In the genomic region with DNA sequence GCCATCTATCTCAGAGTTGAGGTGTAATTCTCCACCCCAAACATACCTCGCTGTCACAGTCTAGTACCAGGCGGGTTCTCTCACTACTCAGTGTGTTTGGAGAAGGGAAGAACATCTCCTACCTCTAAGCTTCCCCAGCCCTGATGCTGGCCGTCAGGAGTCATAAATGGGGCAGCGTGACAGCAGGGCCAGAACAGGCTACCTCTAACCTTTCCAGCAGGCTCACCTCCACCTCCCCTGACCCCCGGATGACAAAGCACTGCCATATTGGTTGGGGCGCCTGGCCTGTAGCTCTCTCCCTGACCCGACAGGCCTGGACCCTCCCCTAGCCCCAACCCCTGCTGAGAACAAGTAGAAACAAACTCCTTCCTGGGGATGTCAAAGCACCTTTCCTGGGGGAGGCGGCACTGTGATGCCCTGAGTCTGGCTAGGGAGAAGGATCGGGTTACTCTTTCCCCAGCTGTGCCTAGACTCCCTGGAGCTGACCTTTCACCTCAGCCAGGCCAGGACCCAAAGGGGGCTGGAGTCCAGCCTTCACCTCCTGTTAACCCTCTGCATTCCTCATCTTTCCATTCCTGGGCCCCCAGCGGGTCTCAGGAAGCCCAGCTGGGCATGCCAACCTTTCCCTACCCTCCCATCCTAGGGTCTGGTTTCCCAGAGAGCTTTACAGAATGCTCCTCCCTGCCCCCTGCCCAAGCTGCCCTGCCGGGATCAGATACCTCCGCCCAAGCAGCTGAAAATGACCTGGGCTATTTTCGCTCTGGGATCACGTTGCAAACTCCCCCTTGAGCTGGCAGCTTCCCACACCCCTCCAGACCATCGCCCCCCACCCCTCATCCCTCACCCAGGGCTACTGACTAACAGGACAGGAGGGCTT, we compare ENCODE assay signal across 8 cellular contexts. TPM values are rescaled to one million over a fixed set of nuclear protein-coding genes. Genes with fewer than 3 reads are reported as not detected.
A peak's percentile ranks its signal among the peaks of the same experiment; 100 is the strongest.
DNase-seq lines count a peak whose midpoint lies in the region; ATAC-seq, FAIRE-seq and TF ChIP-seq lines count a peak whose summit lies in the region.

No MANE protein-coding gene starts in this region.

- H3K4me2 ChIP-seq in mesendoderm (ENCODE audit: low read length), result peak overlapping the region; percentile 20

- DNase-seq in activated CD4-positive, alpha-beta T cell treated with anti-CD3 and anti-CD28 coated beads for 36 hours, result no peak
- no peak for DNase-seq in activated CD4-positive, alpha-beta T cell treated with anti-CD3 and anti-CD28 coated beads, Interleukin-2, amount 10 ng/mL, durations not matched to agents 7 days and 5 days
- no peak for DNase-seq in central memory CD8-positive, alpha-beta T cell (ENCODE audit: low spot score in 2 of 2)
- DNase-seq in mesendoderm (peak; percentile 44), tibial artery (peak in 1 of 2 donors; percentile 65), amniotic stem cell (lab: John Stamatoyannopoulos, UW) (no peak), HTR-8/SVneo (ENCODE audit: insufficient read length, low spot score) (no peak)

- no peaks in the 10 kb centered on the region for H3K9me3 Mint-ChIP-seq in activated CD4-positive, alpha-beta T cell treated with anti-CD3 and anti-CD28 coated beads for 36 hours (ENCODE audit: low read depth)
- no peaks in the 10 kb centered on the region for H3K9me3 Mint-ChIP-seq in activated CD4-positive, alpha-beta T cell treated with anti-CD3 and anti-CD28 coated beads, Interleukin-2, amount 10 ng/mL, durations not matched to agents 7 days and 5 days
- no peaks in the 10 kb centered on the region for H3K9me3 Mint-ChIP-seq in central memory CD8-positive, alpha-beta T cell

- H4K5ac ChIP-seq in mesendoderm (ENCODE audit: low read length), result no peak overlapping the region

- POLR2A ChIA-PET in activated CD4-positive, alpha-beta T cell treated with anti-CD3 and anti-CD28 coated beads for 36 hours (lab: Charles Lee), result interaction anchor here (1.0 kb wide), 1 partner anchor 156 kb away, joined by 3 read pairs; no protein-coding TSS in a partner anchor
- POLR2A ChIA-PET in activated CD4-positive, alpha-beta T cell treated with anti-CD3 and anti-CD28 coated beads, Interleukin-2, amount 10 ng/mL, durations not matched to agents 7 days and 5 days (lab: Charles Lee), result no interaction called here

- no peak overlapping the region for H3K27ac Mint-ChIP-seq in activated CD4-positive, alpha-beta T cell treated with anti-CD3 and anti-CD28 coated beads for 36 hours
- no peak overlapping the region for H3K27ac Mint-ChIP-seq in activated CD4-positive, alpha-beta T cell treated with anti-CD3 and anti-CD28 coated beads, Interleukin-2, amount 10 ng/mL, durations not matched to agents 7 days and 5 days
- H3K27ac Mint-ChIP-seq in central memory CD8-positive, alpha-beta T cell (ENCODE audit: low read depth), result peak overlapping the region; percentile 5

- H3K79me1 ChIP-seq in mesendoderm (ENCODE audit: low read length), result peaks cover 42% of the 10 kb centered on the region

- H3K9ac ChIP-seq in mesendoderm (ENCODE audit: low read length), result peak overlapping the region; percentile 66

- H3K27me3 ChIP-seq in mesendoderm (ENCODE audit: insufficient read depth, low read length, poor library complexity) (no peaks in the 10 kb centered on the region), tibial artery (no peaks in the 10 kb centered on the region)

- no peak for ATAC-seq in activated CD4-positive, alpha-beta T cell treated with anti-CD3 and anti-CD28 coated beads for 36 hours
- no peak for ATAC-seq in central memory CD8-positive, alpha-beta T cell (replicated peaks; ENCODE audit: extremely low read depth, poor library complexity, severe bottlenecking)
- ATAC-seq in HG03108 (IDR thresholded peaks at IDR 0.05; ENCODE audit: unreplicated experiment), result no peak

- H3K4me3 ChIP-seq in mesendoderm (ENCODE audit: low read length) (no peak overlapping the region), tibial artery (no peak overlapping the region)

- no peak for FAIRE-seq in HTR-8/SVneo (lab: Jason Lieb, UNC)

- H3K36me3 ChIP-seq in mesendoderm (ENCODE audit: control insufficient read depth, insufficient read depth, low read length) (no peaks in the 10 kb centered on the region), tibial artery (no peaks in the 10 kb centered on the region)

- H3K4me1 Mint-ChIP-seq in activated CD4-positive, alpha-beta T cell treated with anti-CD3 and anti-CD28 coated beads for 36 hours, result peaks cover 18% of the 10 kb centered on the region
- H3K4me1 Mint-ChIP-seq in activated CD4-positive, alpha-beta T cell treated with anti-CD3 and anti-CD28 coated beads, Interleukin-2, amount 10 ng/mL, durations not matched to agents 7 days and 5 days, result peaks cover 28% of the 10 kb centered on the region
- peaks cover 53% of the 10 kb centered on the region for H3K4me1 Mint-ChIP-seq in central memory CD8-positive, alpha-beta T cell

- H3K4me3 Mint-ChIP-seq in activated CD4-positive, alpha-beta T cell treated with anti-CD3 and anti-CD28 coated beads for 36 hours, result peak overlapping the region; percentile 36
- no peak overlapping the region for H3K4me3 Mint-ChIP-seq in activated CD4-positive, alpha-beta T cell treated with anti-CD3 and anti-CD28 coated beads, Interleukin-2, amount 10 ng/mL, durations not matched to agents 7 days and 5 days
- peak overlapping the region; percentile 72 for H3K4me3 Mint-ChIP-seq in central memory CD8-positive, alpha-beta T cell

- peaks cover 26% of the 10 kb centered on the region for H3K79me2 ChIP-seq in mesendoderm (ENCODE audit: control insufficient read depth, insufficient read depth, low read length)

- no peaks in the 10 kb centered on the region for H3K9me3 ChIP-seq in tibial artery

- H3K27ac ChIP-seq in mesendoderm (ENCODE audit: low read depth, low read length) (peak overlapping the region; percentile 88), tibial artery (peak overlapping the region; percentile 97 to 99)

- H3K27me3 Mint-ChIP-seq in activated CD4-positive, alpha-beta T cell treated with anti-CD3 and anti-CD28 coated beads for 36 hours, result no peaks in the 10 kb centered on the region
- peaks cover 11% of the 10 kb centered on the region for H3K27me3 Mint-ChIP-seq in activated CD4-positive, alpha-beta T cell treated with anti-CD3 and anti-CD28 coated beads, Interleukin-2, amount 10 ng/mL, durations not matched to agents 7 days and 5 days
- H3K27me3 Mint-ChIP-seq in central memory CD8-positive, alpha-beta T cell, result no peaks in the 10 kb centered on the region

- no CpG with 5 or more reads among the region's 15 CpGs for WGBS in mesendoderm (ENCODE audit: extremely low coverage, insufficient coverage, low lambda C conversion rate)

- H3K4ac ChIP-seq in mesendoderm (ENCODE audit: low read depth, low read length), result peak overlapping the region; percentile 61

- no peak overlapping the region for H2BK15ac ChIP-seq in mesendoderm (replicated peaks; ENCODE audit: low read depth)

- peak overlapping the region; percentile 97 for H2BK5ac ChIP-seq in mesendoderm (ENCODE audit: low read length)

- H3K36me3 Mint-ChIP-seq in activated CD4-positive, alpha-beta T cell treated with anti-CD3 and anti-CD28 coated beads for 36 hours (ENCODE audit: low read depth), result no peaks in the 10 kb centered on the region
- no peaks in the 10 kb centered on the region for H3K36me3 Mint-ChIP-seq in activated CD4-positive, alpha-beta T cell treated with anti-CD3 and anti-CD28 coated beads, Interleukin-2, amount 10 ng/mL, durations not matched to agents 7 days and 5 days (ENCODE audit: low read depth)
- peaks cover 4% of the 10 kb centered on the region for H3K36me3 Mint-ChIP-seq in central memory CD8-positive, alpha-beta T cell (ENCODE audit: insufficient read depth)

- H4K8ac ChIP-seq in mesendoderm (ENCODE audit: low read depth, low read length), result peak overlapping the region; percentile 3

- H3K23ac ChIP-seq in mesendoderm (ENCODE audit: low read length), result peak overlapping the region; percentile 20

- peak overlapping the region; percentile 86 for H3K56ac ChIP-seq in mesendoderm (ENCODE audit: low read length)

- TF ChIP-seq CTCF in tibial artery (IDR thresholded peaks at IDR 0.05), result no peak

- H3K18ac ChIP-seq in mesendoderm (ENCODE audit: low read length), result peak overlapping the region; percentile 55

- intact Hi-C loops in activated CD4-positive, alpha-beta T cell treated with anti-CD3 and anti-CD28 coated beads for 36 hours (cut with DNase I, micrococcal nuclease), result loop anchor here in 1 of 2 experiments (2.0 kb wide), 1 partner anchor 79 kb away; the partner anchor contains the start of gene WASF2
- intact Hi-C loops in tibial artery (cut with DNase I; ENCODE audit: low total_unique reads), result loop anchor here (2.0 kb wide), 1 partner anchor 33 kb away; no protein-coding TSS in a partner anchor

- H2BK120ac ChIP-seq in mesendoderm (ENCODE audit: low read depth, low read length), result peak overlapping the region; percentile 23

- peak overlapping the region; percentile 88 for H2AK5ac ChIP-seq in mesendoderm (ENCODE audit: low read length)

- peaks cover 63% of the 10 kb centered on the region for H3K4me1 ChIP-seq in mesendoderm (ENCODE audit: control insufficient read depth, low read depth, low read length)
- peaks cover 28 to 98% (median 97%) of the 10 kb centered on the region in 4 donors for H3K4me1 ChIP-seq in tibial artery

- CTCF ChIA-PET in activated CD4-positive, alpha-beta T cell treated with anti-CD3 and anti-CD28 coated beads for 36 hours (lab: Charles Lee), result interaction anchor here (0.5 to 3.5 kb wide), 13 partner anchors 12 to 269 kb away, joined by 3 to 39 read pairs (median 4); partner anchors contain the start of gene AHDC1
- CTCF ChIA-PET in activated CD4-positive, alpha-beta T cell treated with anti-CD3 and anti-CD28 coated beads, Interleukin-2, amount 10 ng/mL, durations not matched to agents 7 days and 5 days (lab: Charles Lee), result interaction anchor here (0.6 to 8.4 kb wide), 12 partner anchors 13 to 271 kb away, joined by 3 to 112 read pairs (median 4); partner anchors contain the start of gene WASF2

RNA-seq across cellular contexts. Expression of gene AHDC1, which starts 34.2 kb away (rescaled TPM):
- 10 to 100 TPM; 10.3 to 12.1 TPM for total RNA-seq in activated CD4-positive, alpha-beta T cell treated with anti-CD3 and anti-CD28 coated beads for 36 hours
- 10 to 100 TPM; 15.3 to 19.3 TPM for total RNA-seq in activated CD4-positive, alpha-beta T cell treated with anti-CD3 and anti-CD28 coated beads, Interleukin-2, amount 10 ng/mL, durations not matched to agents 7 days and 5 days
- 8.1 TPM for polyA plus RNA-seq in mesendoderm (2013, experiment 1 of 2)
- polyA plus RNA-seq in mesendoderm (2013, experiment 2 of 2), result 8.0 TPM
